In genomic region chr2:109120166-109120565, GRCh38 we compare ENCODE assay signal across 18 cellular contexts. TPM values are rescaled to one million over a fixed set of nuclear protein-coding genes. Genes with fewer than 3 reads are reported as not detected.
DNase-seq lines count a peak whose midpoint lies in the region; TF ChIP-seq lines count a peak whose summit lies in the region.
"Had no signal": no experiment of that assay in that cellular context is flagged by ENCODE, and none has a peak within 500 bp of the region (broad histone marks: within the 10 kb centered on the region; RNA-seq: fewer than 3 reads in every experiment).

No MANE protein-coding gene starts in this region.

- H3K9ac ChIP-seq in Karpas-422 (ENCODE audit: low read length) = no peak overlapping the region

- TF ChIP-seq CTCF in PC-9 (conservative IDR thresholded peaks at IDR 0.05) = no peak

- no peak overlapping the region for H3K4me3 ChIP-seq in PC-9
- no peak overlapping the region for H3K4me3 ChIP-seq in Karpas-422 (ENCODE audit: low read length)

- H2AFZ ChIP-seq in PC-9 (no peak overlapping the region), Karpas-422 (ENCODE audit: low read length) (no peak overlapping the region)

- POLR2A ChIA-PET in PC-9 (lab: Charles Lee; ENCODE audit: unreplicated experiment) = no interaction called here

- H3K9me3 ChIP-seq in PC-9 (ENCODE audit: insufficient read depth, low read depth) (no peaks in the 10 kb centered on the region), Karpas-422 (ENCODE audit: low read length) (no peaks in the 10 kb centered on the region)
- H3K9me3 ChIP-seq: BE2C had no signal

- peaks cover 10% of the 10 kb centered on the region; the same call in 1 of the 2 replicates for H3F3A ChIP-seq in PC-9 (ENCODE audit: insufficient read depth, low read depth)

- H3K4me1 ChIP-seq in PC-9 (replicated peaks; ENCODE audit: insufficient read depth) = peaks cover 25% of the 10 kb centered on the region
- no peaks in the 10 kb centered on the region for H3K4me1 ChIP-seq in Karpas-422 (ENCODE audit: low read length)
- H3K4me1 ChIP-seq: BE2C had no signal

- peak; percentile 15 for DNase-seq in activated CD8-positive, alpha-beta memory T cell treated with anti-CD3 and anti-CD28 coated beads, Interleukin-2, amount 50 U/mL, for 48 hours
- no peak for DNase-seq in activated CD8-positive, alpha-beta memory T cell treated with anti-CD3 and anti-CD28 coated beads, Interleukin-2, amount 50 U/mL, for 4 hours
- DNase-seq in PC-9 = peak in 1 of 2 experiments; percentile 17
- peak; percentile 55 for DNase-seq in mesenteric fat pad (ENCODE audit: low spot score)
- no peak for DNase-seq in NCI-H1092 treated with DMSO at 0.1 percent for 48 hours (lab: John Stamatoyannopoulos, UW)
- DNase-seq in NOMO-1 treated with dmso at 0.1 percent for 144 hours (lab: John Stamatoyannopoulos, UW; ENCODE audit: unreplicated experiment) = no peak
- no peak for DNase-seq in Karpas-422
- DNase-seq: ACHN; BE2C; C1 segment of cervical spinal cord; CD4-positive, CD25-positive, alpha-beta regulatory T cell; CD8-positive, alpha-beta memory T cell; COR-L47; DMS 273 treated with DMSO at 0.1 percent for 48 hours; DMS79; GDM1; GOT3; H9 had no signal

- H3K27ac ChIP-seq in PC-9 (peak overlapping the region; percentile 13; the same call in 1 of the 2 replicates), Karpas-422 (ENCODE audit: low read length) (no peak overlapping the region)

- intact Hi-C loops in PC-9 (cut with micrococcal nuclease; ENCODE audit: unreplicated experiment) = loop anchor here (10.0 kb wide), 1 partner anchor 485 kb away; no protein-coding TSS in a partner anchor

- H3K79me2 ChIP-seq in PC-9 (ENCODE audit: low read depth) (no peaks in the 10 kb centered on the region), Karpas-422 (ENCODE audit: low read length) (no peaks in the 10 kb centered on the region)

- CTCF ChIA-PET in PC-9 (lab: Charles Lee) = no interaction called here

- H3K27me3 ChIP-seq in PC-9 (ENCODE audit: insufficient read depth, low read depth) (no peaks in the 10 kb centered on the region), Karpas-422 (ENCODE audit: low read length) (no peaks in the 10 kb centered on the region)
- H3K27me3 ChIP-seq: BE2C had no signal

- H3K9me2 ChIP-seq in PC-9 (ENCODE audit: insufficient read depth) = no peaks in the 10 kb centered on the region
- H3K9me2 ChIP-seq in Karpas-422 (replicated peaks; ENCODE audit: insufficient read depth, low read length) = no peaks in the 10 kb centered on the region

- H4K20me1 ChIP-seq in PC-9 (ENCODE audit: insufficient read depth) (no peaks in the 10 kb centered on the region), Karpas-422 (ENCODE audit: insufficient read depth, low read depth, low read length) (no peaks in the 10 kb centered on the region)

- H3K36me3 ChIP-seq in PC-9 (ENCODE audit: low read depth) (no peaks in the 10 kb centered on the region), Karpas-422 (ENCODE audit: insufficient read depth, low read length) (no peaks in the 10 kb centered on the region)
- H3K36me3 ChIP-seq: BE2C had no signal

- H3K4me2 ChIP-seq in PC-9 (peak overlapping the region; percentile 40), Karpas-422 (ENCODE audit: low read depth, low read length, poor library complexity, severe bottlenecking) (no peak overlapping the region)

- no TSS peak for BruUV-seq in PC-9 (replicated peaks; lab: Mats Ljungman, UMichigan)

RNA-seq across cellular contexts. Expression of gene SH3RF3, which starts 8.8 kb away (rescaled TPM):
- total RNA-seq in PC-9 (2021) = 4.9 and 6.1 TPM in 2 replicates
- total RNA-seq in mesenteric fat pad = 20.4 TPM
- total RNA-seq in Karpas-422 (2014; rRNA removed; shearing (Covaris generic); ENCODE audit: low replicate concordance) = 0.11 and 0.34 TPM in 2 replicates

Comparison
In these comparisons a context has a peak if more than half of its experiments do, and no peak if none do; other contexts are left out.
1. DNase-seq: peak in activated CD8-positive, alpha-beta memory T cell treated with anti-CD3 and anti-CD28 coated beads, Interleukin-2, amount 50 U/mL, for 48 hours (single experiment) and mesenteric fat pad (single experiment); none in activated CD8-positive, alpha-beta memory T cell treated with anti-CD3 and anti-CD28 coated beads, Interleukin-2, amount 50 U/mL, for 4 hours (single experiment), NCI-H1092 treated with DMSO at 0.1 percent for 48 hours (single experiment), NOMO-1 treated with dmso at 0.1 percent for 144 hours (single experiment) and Karpas-422 (single experiment).